1 cellular context compared by ENCODE assay signal in genomic region chr15:40929730-40930429, GRCh38.
A peak's percentile ranks its signal among the peaks of the same experiment; 100 is the strongest.
TF ChIP-seq lines count a peak whose summit lies in the region.

No MANE protein-coding gene starts in this region.

TF ChIP-seq in K562, 482 proteins besides CTCF, POLR2A, EP300 and RAD21 (continued from another document):
- TF ChIP-seq TRIM25 (IDR thresholded peaks at IDR 0.05; ENCODE audit: borderline replicate concordance) = no peak
- no peak for TF ChIP-seq ZNF695 (CRISPR knock-in tag; IDR thresholded peaks at IDR 0.05)
- no peak for TF ChIP-seq PPARD (CRISPR knock-in tag; IDR thresholded peaks at IDR 0.05)
- no peak for TF ChIP-seq HNRNPLL (IDR thresholded peaks at IDR 0.05; ENCODE audit: low read depth, low read length, poor library complexity, severe bottlenecking)
- TF ChIP-seq KLF16 (IDR thresholded peaks at IDR 0.05) = no peak
- TF ChIP-seq ZNF644 (tag; IDR thresholded peaks at IDR 0.05; ENCODE audit: low read depth) = no peak
- no peak for TF ChIP-seq LARP7 (IDR thresholded peaks at IDR 0.05)
- TF ChIP-seq, protein P1, sequence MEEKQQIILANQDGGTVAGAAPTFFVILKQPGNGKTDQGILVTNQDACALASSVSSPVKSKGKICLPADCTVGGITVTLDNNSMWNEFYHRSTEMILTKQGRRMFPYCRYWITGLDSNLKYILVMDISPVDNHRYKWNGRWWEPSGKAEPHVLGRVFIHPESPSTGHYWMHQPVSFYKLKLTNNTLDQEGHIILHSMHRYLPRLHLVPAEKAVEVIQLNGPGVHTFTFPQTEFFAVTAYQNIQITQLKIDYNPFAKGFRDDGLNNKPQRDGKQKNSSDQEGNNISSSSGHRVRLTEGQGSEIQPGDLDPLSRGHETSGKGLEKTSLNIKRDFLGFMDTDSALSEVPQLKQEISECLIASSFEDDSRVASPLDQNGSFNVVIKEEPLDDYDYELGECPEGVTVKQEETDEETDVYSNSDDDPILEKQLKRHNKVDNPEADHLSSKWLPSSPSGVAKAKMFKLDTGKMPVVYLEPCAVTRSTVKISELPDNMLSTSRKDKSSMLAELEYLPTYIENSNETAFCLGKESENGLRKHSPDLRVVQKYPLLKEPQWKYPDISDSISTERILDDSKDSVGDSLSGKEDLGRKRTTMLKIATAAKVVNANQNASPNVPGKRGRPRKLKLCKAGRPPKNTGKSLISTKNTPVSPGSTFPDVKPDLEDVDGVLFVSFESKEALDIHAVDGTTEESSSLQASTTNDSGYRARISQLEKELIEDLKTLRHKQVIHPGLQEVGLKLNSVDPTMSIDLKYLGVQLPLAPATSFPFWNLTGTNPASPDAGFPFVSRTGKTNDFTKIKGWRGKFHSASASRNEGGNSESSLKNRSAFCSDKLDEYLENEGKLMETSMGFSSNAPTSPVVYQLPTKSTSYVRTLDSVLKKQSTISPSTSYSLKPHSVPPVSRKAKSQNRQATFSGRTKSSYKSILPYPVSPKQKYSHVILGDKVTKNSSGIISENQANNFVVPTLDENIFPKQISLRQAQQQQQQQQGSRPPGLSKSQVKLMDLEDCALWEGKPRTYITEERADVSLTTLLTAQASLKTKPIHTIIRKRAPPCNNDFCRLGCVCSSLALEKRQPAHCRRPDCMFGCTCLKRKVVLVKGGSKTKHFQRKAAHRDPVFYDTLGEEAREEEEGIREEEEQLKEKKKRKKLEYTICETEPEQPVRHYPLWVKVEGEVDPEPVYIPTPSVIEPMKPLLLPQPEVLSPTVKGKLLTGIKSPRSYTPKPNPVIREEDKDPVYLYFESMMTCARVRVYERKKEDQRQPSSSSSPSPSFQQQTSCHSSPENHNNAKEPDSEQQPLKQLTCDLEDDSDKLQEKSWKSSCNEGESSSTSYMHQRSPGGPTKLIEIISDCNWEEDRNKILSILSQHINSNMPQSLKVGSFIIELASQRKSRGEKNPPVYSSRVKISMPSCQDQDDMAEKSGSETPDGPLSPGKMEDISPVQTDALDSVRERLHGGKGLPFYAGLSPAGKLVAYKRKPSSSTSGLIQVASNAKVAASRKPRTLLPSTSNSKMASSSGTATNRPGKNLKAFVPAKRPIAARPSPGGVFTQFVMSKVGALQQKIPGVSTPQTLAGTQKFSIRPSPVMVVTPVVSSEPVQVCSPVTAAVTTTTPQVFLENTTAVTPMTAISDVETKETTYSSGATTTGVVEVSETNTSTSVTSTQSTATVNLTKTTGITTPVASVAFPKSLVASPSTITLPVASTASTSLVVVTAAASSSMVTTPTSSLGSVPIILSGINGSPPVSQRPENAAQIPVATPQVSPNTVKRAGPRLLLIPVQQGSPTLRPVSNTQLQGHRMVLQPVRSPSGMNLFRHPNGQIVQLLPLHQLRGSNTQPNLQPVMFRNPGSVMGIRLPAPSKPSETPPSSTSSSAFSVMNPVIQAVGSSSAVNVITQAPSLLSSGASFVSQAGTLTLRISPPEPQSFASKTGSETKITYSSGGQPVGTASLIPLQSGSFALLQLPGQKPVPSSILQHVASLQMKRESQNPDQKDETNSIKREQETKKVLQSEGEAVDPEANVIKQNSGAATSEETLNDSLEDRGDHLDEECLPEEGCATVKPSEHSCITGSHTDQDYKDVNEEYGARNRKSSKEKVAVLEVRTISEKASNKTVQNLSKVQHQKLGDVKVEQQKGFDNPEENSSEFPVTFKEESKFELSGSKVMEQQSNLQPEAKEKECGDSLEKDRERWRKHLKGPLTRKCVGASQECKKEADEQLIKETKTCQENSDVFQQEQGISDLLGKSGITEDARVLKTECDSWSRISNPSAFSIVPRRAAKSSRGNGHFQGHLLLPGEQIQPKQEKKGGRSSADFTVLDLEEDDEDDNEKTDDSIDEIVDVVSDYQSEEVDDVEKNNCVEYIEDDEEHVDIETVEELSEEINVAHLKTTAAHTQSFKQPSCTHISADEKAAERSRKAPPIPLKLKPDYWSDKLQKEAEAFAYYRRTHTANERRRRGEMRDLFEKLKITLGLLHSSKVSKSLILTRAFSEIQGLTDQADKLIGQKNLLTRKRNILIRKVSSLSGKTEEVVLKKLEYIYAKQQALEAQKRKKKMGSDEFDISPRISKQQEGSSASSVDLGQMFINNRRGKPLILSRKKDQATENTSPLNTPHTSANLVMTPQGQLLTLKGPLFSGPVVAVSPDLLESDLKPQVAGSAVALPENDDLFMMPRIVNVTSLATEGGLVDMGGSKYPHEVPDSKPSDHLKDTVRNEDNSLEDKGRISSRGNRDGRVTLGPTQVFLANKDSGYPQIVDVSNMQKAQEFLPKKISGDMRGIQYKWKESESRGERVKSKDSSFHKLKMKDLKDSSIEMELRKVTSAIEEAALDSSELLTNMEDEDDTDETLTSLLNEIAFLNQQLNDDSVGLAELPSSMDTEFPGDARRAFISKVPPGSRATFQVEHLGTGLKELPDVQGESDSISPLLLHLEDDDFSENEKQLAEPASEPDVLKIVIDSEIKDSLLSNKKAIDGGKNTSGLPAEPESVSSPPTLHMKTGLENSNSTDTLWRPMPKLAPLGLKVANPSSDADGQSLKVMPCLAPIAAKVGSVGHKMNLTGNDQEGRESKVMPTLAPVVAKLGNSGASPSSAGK (IDR thresholded peaks at IDR 0.05) = no peak
- no peak for TF ChIP-seq ZNF77 (CRISPR knock-in tag; IDR thresholded peaks at IDR 0.05)
- no peak for TF ChIP-seq HSF4 (CRISPR knock-in tag; IDR thresholded peaks at IDR 0.05; ENCODE audit: borderline replicate concordance)
- no peak for TF ChIP-seq CC2D1A (IDR thresholded peaks at IDR 0.05)
- TF ChIP-seq TAF1 (IDR thresholded peaks at IDR 0.05; ENCODE audit: control insufficient read depth, extremely low read depth, insufficient read depth, low read length, severe bottlenecking) = no peak
- TF ChIP-seq, protein P2, sequence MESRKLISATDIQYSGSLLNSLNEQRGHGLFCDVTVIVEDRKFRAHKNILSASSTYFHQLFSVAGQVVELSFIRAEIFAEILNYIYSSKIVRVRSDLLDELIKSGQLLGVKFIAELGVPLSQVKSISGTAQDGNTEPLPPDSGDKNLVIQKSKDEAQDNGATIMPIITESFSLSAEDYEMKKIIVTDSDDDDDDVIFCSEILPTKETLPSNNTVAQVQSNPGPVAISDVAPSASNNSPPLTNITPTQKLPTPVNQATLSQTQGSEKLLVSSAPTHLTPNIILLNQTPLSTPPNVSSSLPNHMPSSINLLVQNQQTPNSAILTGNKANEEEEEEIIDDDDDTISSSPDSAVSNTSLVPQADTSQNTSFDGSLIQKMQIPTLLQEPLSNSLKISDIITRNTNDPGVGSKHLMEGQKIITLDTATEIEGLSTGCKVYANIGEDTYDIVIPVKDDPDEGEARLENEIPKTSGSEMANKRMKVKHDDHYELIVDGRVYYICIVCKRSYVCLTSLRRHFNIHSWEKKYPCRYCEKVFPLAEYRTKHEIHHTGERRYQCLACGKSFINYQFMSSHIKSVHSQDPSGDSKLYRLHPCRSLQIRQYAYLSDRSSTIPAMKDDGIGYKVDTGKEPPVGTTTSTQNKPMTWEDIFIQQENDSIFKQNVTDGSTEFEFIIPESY (CRISPR knock-in tag; IDR thresholded peaks at IDR 0.05) = no peak
- no peak for TF ChIP-seq ZC3H8 (IDR thresholded peaks at IDR 0.05)
- no peak for TF ChIP-seq KLF13 (tag; IDR thresholded peaks at IDR 0.05; ENCODE audit: borderline replicate concordance, low read depth)
- TF ChIP-seq TEAD1 (CRISPR knock-in tag; IDR thresholded peaks at IDR 0.05) = 0 out of 4 replicates have a peak, but pooled peaks of 1 of the 2 experiments have one; percentile 29
- no peak for TF ChIP-seq ZFP1 (CRISPR knock-in tag; IDR thresholded peaks at IDR 0.05)
- no peak for TF ChIP-seq SIRT6 (IDR thresholded peaks at IDR 0.05; ENCODE audit: low read depth, low read length)
- 0 out of 2 replicates have a peak, but pooled peaks have one; percentile 16 for TF ChIP-seq ZNF431 (CRISPR knock-in tag; IDR thresholded peaks at IDR 0.05)
- TF ChIP-seq ZFP30 (CRISPR knock-in tag; IDR thresholded peaks at IDR 0.05; ENCODE audit: borderline replicate concordance) = no peak
- TF ChIP-seq LEF1 (IDR thresholded peaks at IDR 0.05) = no peak
- TF ChIP-seq ZNF263 (CRISPR knock-in tag; IDR thresholded peaks at IDR 0.05; ENCODE audit: borderline replicate concordance) = peak; percentile 85
- no peak for TF ChIP-seq ZNF780A (CRISPR knock-in tag; IDR thresholded peaks at IDR 0.05)
- TF ChIP-seq NCOA6 (IDR thresholded peaks at IDR 0.05) = peak; percentile 7; the same call in 1 of the 2 replicates
- no peak for TF ChIP-seq ZNF584 (CRISPR knock-in tag; IDR thresholded peaks at IDR 0.05; ENCODE audit: low read depth)
- TF ChIP-seq TEAD4 (IDR thresholded peaks at IDR 0.05; ENCODE audit: low read length) = no peak
- TF ChIP-seq TEAD4 (CRISPR knock-in tag; IDR thresholded peaks at IDR 0.05; ENCODE audit: borderline replicate concordance) = no peak
- no peak for TF ChIP-seq BCOR (IDR thresholded peaks at IDR 0.05)
- TF ChIP-seq PATZ1 (CRISPR knock-in tag; IDR thresholded peaks at IDR 0.05; ENCODE audit: borderline replicate concordance) = no peak
